ENCODE assay signal across 9 cellular contexts in genomic region chr12:92140919-92141536, GRCh38. TPM values are rescaled to one million over a fixed set of nuclear protein-coding genes. Genes with fewer than 3 reads are reported as not detected.
DNase-seq lines count a peak whose midpoint lies in the region; ATAC-seq, FAIRE-seq and TF ChIP-seq lines count a peak whose summit lies in the region.
"Had no signal": no experiment of that assay in that cellular context is flagged by ENCODE, and none has a peak within 500 bp of the region (broad histone marks: within the 10 kb centered on the region; RNA-seq: fewer than 3 reads in every experiment).

No MANE protein-coding gene starts in this region.

- no peaks in the 10 kb centered on the region for H3K9me2 ChIP-seq in OCI-LY1 (ENCODE audit: low read depth, low read length)

- no peaks in the 10 kb centered on the region for H4K20me1 ChIP-seq in OCI-LY1 (ENCODE audit: insufficient read depth, low read length)

- 1 to 2% methylated on average over 4 of the region's 4 CpGs for WGBS in pancreas, 2 donors

- DNase-seq in GM06990 (ENCODE audit: extremely low read depth, insufficient read length): no peak
- DNase-seq in epithelial cell of prostate (ENCODE audit: low read depth, low spot score): no peak
- no peak for DNase-seq in pancreas
- no peak for DNase-seq in COLO668 (lab: John Stamatoyannopoulos, UW; ENCODE audit: unreplicated experiment)
- DNase-seq: hippocampal formation had no signal

- H3K4me1 ChIP-seq in OCI-LY1 (ENCODE audit: insufficient read depth, low read length, severe bottlenecking) (peaks cover 66% of the 10 kb centered on the region), pancreas (peaks cover 4 to 28% (median 26%) of the 10 kb centered on the region in 3 donors)

- peaks cover 95% of the 10 kb centered on the region for H3K79me2 ChIP-seq in OCI-LY1 (ENCODE audit: insufficient read depth, low read length)

- H3F3A ChIP-seq in OCI-LY1 (ENCODE audit: insufficient read depth, low read length): no peaks in the 10 kb centered on the region; the same call in 1 of the 2 replicates

- peak overlapping the region; percentile 83 for H3K27ac ChIP-seq in OCI-LY1 (ENCODE audit: low read depth, low read length, poor library complexity, severe bottlenecking)
- H3K27ac ChIP-seq in epithelial cell of prostate: peak overlapping the region; percentile 98
- H3K27ac ChIP-seq in pancreas: peak overlapping the region in 2 of 4 donors; percentile 100

- intact Hi-C loops in pancreas (cut with DNase I): no loop called here

- H3K36me3 ChIP-seq in GM06990 (ENCODE audit: control insufficient read depth, insufficient read depth, low read length): peaks cover 4% of the 10 kb centered on the region
- peaks cover 81% of the 10 kb centered on the region for H3K36me3 ChIP-seq in OCI-LY1 (ENCODE audit: insufficient read depth, low read length)
- H3K36me3 ChIP-seq in pancreas: peaks cover 0 to 21% (median 7%) of the 10 kb centered on the region in 3 donors

- peak overlapping the region; percentile 83 for H3K4me3 ChIP-seq in GM06990 (replicated peaks; ENCODE audit: low read depth, low read length)
- peak overlapping the region; percentile 90 for H3K4me3 ChIP-seq in OCI-LY1 (ENCODE audit: low read depth, low read length, poor library complexity, severe bottlenecking)
- H3K4me3 ChIP-seq in pancreas: peak overlapping the region; percentile 23 to 100 (median 94)

- no peaks in the 10 kb centered on the region for H3K9me3 ChIP-seq in OCI-LY1 (ENCODE audit: low read length)
- no peaks in the 10 kb centered on the region for H3K9me3 ChIP-seq in pancreas

- FAIRE-seq in pancreas (lab: Jason Lieb, UNC): no peak

- no peaks in the 10 kb centered on the region for H3K27me3 ChIP-seq in GM06990 (replicated peaks; ENCODE audit: control insufficient read depth, insufficient read depth, low read length)
- no peaks in the 10 kb centered on the region for H3K27me3 ChIP-seq in OCI-LY1 (ENCODE audit: insufficient read depth, low read length)
- no peaks in the 10 kb centered on the region for H3K27me3 ChIP-seq in pancreas

- TF ChIP-seq CTCF in GM06990 (IDR thresholded peaks at IDR 0.05; ENCODE audit: insufficient read depth, low read length, poor library complexity, severe bottlenecking) (no peak), OCI-LY1 (IDR thresholded peaks at IDR 0.05; ENCODE audit: low read length) (no peak), pancreas (IDR thresholded peaks at IDR 0.05) (no peak)

- ATAC-seq in pancreas (no peak), GM19351 (IDR thresholded peaks at IDR 0.05; ENCODE audit: unreplicated experiment) (no peak), GM18502 (IDR thresholded peaks at IDR 0.05; ENCODE audit: poor library complexity, unreplicated experiment) (no peak), HG02981 (IDR thresholded peaks at IDR 0.05; ENCODE audit: unreplicated experiment) (no peak)

- H3K9ac ChIP-seq in OCI-LY1 (ENCODE audit: low read length): peak overlapping the region; percentile 77

- H2AFZ ChIP-seq in OCI-LY1 (ENCODE audit: low read length): no peak overlapping the region

- H3K4me2 ChIP-seq in OCI-LY1 (ENCODE audit: low read length): peak overlapping the region; percentile 97

RNA-seq across cellular contexts. Expression of gene BTG1, which starts 4.6 kb away (rescaled TPM):
- 100 to 1,000 TPM; 103 to 183 (median 138) TPM for total RNA-seq in pancreas
- 10 to 100 TPM; 29.0 to 48.3 TPM for polyA plus RNA-seq in pancreas
